In genomic region chr3:43327184-43327950, GRCh38 we compare ENCODE assay signal across 1 cellular context.
TF ChIP-seq lines count a peak whose summit lies in the region.

No MANE protein-coding gene starts in this region.

TF ChIP-seq in WTC11, 78 proteins besides CTCF, POLR2A, EP300 and RAD21 (continued from another document):
- TF ChIP-seq ZMAT4 (CRISPR knock-in tag; IDR thresholded peaks at IDR 0.05) (no peak), ZNF512 (CRISPR knock-in tag; IDR thresholded peaks at IDR 0.05; ENCODE audit: borderline replicate concordance) (no peak), MAX (CRISPR knock-in tag; IDR thresholded peaks at IDR 0.05) (no peak), MYBL2 (CRISPR knock-in tag; IDR thresholded peaks at IDR 0.05) (no peak)
